ENCODE assay signal across 16 cellular contexts in the genomic region with DNA sequence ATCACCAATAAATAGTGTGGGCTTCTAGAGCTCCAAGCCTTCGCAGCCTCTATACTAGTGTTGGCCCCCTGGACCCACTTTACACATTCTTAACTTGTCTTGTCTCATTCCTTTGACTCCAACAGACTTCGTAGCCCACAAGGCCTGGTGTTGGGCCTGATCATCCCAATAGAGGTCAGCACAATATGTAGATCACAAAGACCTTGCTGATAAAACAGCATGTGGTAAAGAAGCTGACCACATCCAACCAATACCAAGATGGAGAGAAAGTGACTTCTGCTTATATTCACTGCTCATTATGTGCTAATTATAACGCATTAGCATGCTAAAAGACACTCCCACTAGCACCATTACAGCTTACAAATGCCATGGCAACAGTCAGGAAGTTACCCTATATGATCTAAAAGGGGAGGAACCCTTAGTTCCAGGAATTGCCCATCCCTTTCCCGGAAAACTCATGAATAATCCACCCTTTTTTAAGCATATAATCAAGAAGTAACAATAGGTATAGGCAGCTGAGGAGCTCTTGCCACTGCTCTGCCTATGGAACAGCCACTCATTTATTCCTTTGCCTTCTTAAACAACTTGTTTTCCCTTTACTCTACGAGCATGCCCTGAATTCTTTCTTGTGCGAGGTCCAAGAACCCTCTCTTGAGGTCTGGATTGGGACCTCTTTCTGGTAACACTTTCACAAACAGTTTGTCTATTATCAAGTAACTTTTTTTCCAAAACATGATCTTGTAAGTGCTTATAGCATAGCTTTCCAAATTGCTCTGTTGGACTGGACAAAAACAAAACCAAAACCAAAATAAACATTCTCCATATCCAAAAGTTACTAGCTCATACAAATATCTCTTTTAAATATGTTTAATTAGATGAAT. TPM values are rescaled to one million over a fixed set of nuclear protein-coding genes. Genes with fewer than 3 reads are reported as not detected.
DNase-seq lines count a peak whose midpoint lies in the region; ATAC-seq, FAIRE-seq and TF ChIP-seq lines count a peak whose summit lies in the region.
"Had no signal": no experiment of that assay in that cellular context is flagged by ENCODE, and none has a peak within 500 bp of the region (broad histone marks: within the 10 kb centered on the region; RNA-seq: fewer than 3 reads in every experiment).

No MANE protein-coding gene starts in this region.

- no peak for FAIRE-seq in GM12878 (lab: Jason Lieb, UNC)
- FAIRE-seq: RCC 7860 had no signal

- intact Hi-C loops in GM12878 (cut with micrococcal nuclease; ENCODE audit: unreplicated experiment) = no loop called here
- intact Hi-C loops in uterus (cut with DNase I; ENCODE audit: low total_unique reads) = no loop called here

- no peaks in the 10 kb centered on the region for H3K79me2 ChIP-seq in GM12878 (ENCODE audit: control insufficient read depth, insufficient read depth, low read length)

- DNase-seq in DMS79 treated with DMSO at 0.1 percent for 48 hours (lab: John Stamatoyannopoulos, UW) (peak; percentile 52), DMS79 (lab: John Stamatoyannopoulos, UW) (no peak), GM12878 (ENCODE audit: low read depth, low spot score) (no peak), fibroblast of villous mesenchyme (ENCODE audit: low read depth) (peak; percentile 29), uterus (no peak), CD1c-positive myeloid dendritic cell (ENCODE audit: extremely low spot score) (no peak)
- DNase-seq: 8988T; activated effector memory CD4-positive, alpha-beta T cell treated with anti-CD3 and anti-CD28 coated beads, Interleukin-2, amount 50 U/mL, for 16 hours; dorsolateral prefrontal cortex; NCI-H1930; nephron progenitor cell had no signal

- RAD21 ChIA-PET in GM12878 (lab: Charles Lee; ENCODE audit: unreplicated experiment) = no interaction called here

- H3K9ac ChIP-seq in GM12878 (ENCODE audit: control insufficient read depth, insufficient read depth, low read length) = no peak overlapping the region
- H3K9ac ChIP-seq in stomach smooth muscle (ENCODE audit: low read length in 2 of 2) = no peak overlapping the region

- H3K9me3 ChIP-seq in GM12878 (replicated peaks; ENCODE audit: control insufficient read depth, insufficient read depth, low read length) (no peaks in the 10 kb centered on the region), stomach smooth muscle (ENCODE audit: control insufficient read depth in 2 of 2, low read length in 2 of 2) (no peaks in the 10 kb centered on the region), uterus (no peaks in the 10 kb centered on the region)
- H3K9me3 ChIP-seq: tibial nerve had no signal

- TF ChIP-seq POLR2A in GM12878 (IDR thresholded peaks at IDR 0.05; ENCODE audit: low read depth, low read length) (no peak), uterus (IDR thresholded peaks at IDR 0.05) (no peak)

- in situ Hi-C loops in GM12878 (cut with MboI) = no loop called here

- SMC1A ChIA-PET in GM12878 (lab: Charles Lee; ENCODE audit: uncharacterized antibody, unreplicated experiment) = interaction anchor here (1.4 to 1.9 kb wide), 2 partner anchors 22 to 64 kb away, joined by 4 to 7 read pairs; no protein-coding TSS in a partner anchor

- TF ChIP-seq RAD21 in GM12878 (IDR thresholded peaks at IDR 0.05; ENCODE audit: insufficient read depth, low read depth, low read length) = no peak

- ATAC-seq in GM12878 = no peak; the same call in 1 of the 3 replicates
- no peak for ATAC-seq in HG02970 (IDR thresholded peaks at IDR 0.05; ENCODE audit: low FRiP score, unreplicated experiment)

- WGBS in GM12878 (ENCODE audit: insufficient coverage, insufficient replicate concordance, low lambda C conversion rate, missing lambda C conversion rate) = 47% methylated on average over 6 of the region's 6 CpGs

- no peak overlapping the region for H3K4me3 ChIP-seq in GM12878
- peak overlapping the region; percentile 4 for H3K4me3 ChIP-seq in fibroblast of villous mesenchyme (ENCODE audit: low read depth, low read length)
- peak overlapping the region; percentile 0 to 19 for H3K4me3 ChIP-seq in stomach smooth muscle (ENCODE audit: low read length in 2 of 2)
- H3K4me3 ChIP-seq in uterus = no peak overlapping the region
- H3K4me3 ChIP-seq: dorsolateral prefrontal cortex, lung, tibial nerve had no signal

- H2AFZ ChIP-seq in GM12878 (ENCODE audit: control insufficient read depth, low read depth, low read length) = peak overlapping the region; percentile 39

- no TSS peak for BruUV-seq in GM12878 (replicated peaks; lab: Mats Ljungman, UMichigan)

- no peaks in the 10 kb centered on the region for H3K27me3 ChIP-seq in GM12878 (replicated peaks in 1 of 2; ENCODE audit: control insufficient read depth in 2 of 2, insufficient read depth in 2 of 2, low read length in 1 of 2)
- H3K27me3 ChIP-seq in stomach smooth muscle (ENCODE audit: control insufficient read depth in 1 of 2, insufficient read depth in 2 of 2, low read length in 2 of 2) = no peaks in the 10 kb centered on the region
- H3K27me3 ChIP-seq in uterus = no peaks in the 10 kb centered on the region
- H3K27me3 ChIP-seq: dorsolateral prefrontal cortex, tibial nerve had no signal

- no peak for TF ChIP-seq EP300 in GM12878 (IDR thresholded peaks at IDR 0.05; ENCODE audit: borderline replicate concordance in 1 of 2, control insufficient read depth in 1 of 2, low read depth in 2 of 2, low read length in 2 of 2)

- no peaks in the 10 kb centered on the region for H3K36me3 ChIP-seq in GM12878 (ENCODE audit: control insufficient read depth in 2 of 2, insufficient read depth in 2 of 2, low read length in 1 of 2)
- H3K36me3 ChIP-seq in stomach smooth muscle (ENCODE audit: control insufficient read depth in 2 of 2, insufficient read depth in 2 of 2, low read length in 2 of 2) = no peaks in the 10 kb centered on the region
- H3K36me3 ChIP-seq in uterus = no peaks in the 10 kb centered on the region
- H3K36me3 ChIP-seq: tibial nerve had no signal

- POLR2A ChIA-PET in GM12878 (lab: Charles Lee) = no interaction called here

- no peaks in the 10 kb centered on the region for H4K20me1 ChIP-seq in GM12878 (ENCODE audit: control insufficient read depth, insufficient read depth)

- H3K27ac ChIP-seq in GM12878 (ENCODE audit: control insufficient read depth, insufficient read depth) (no peak overlapping the region), stomach smooth muscle (ENCODE audit: low read length) (no peak overlapping the region), uterus (no peak overlapping the region)
- H3K27ac ChIP-seq: dorsolateral prefrontal cortex had no signal

- CTCF ChIA-PET in GM12878 (lab: Yijun Ruan, JAX) = interaction anchor here (1.1 kb wide), 2 partner anchors 14 to 78 kb away, joined by 3 read pairs; no protein-coding TSS in a partner anchor

- no peak overlapping the region for H3K4me2 ChIP-seq in GM12878 (ENCODE audit: control insufficient read depth, insufficient read depth)

- H3K4me1 ChIP-seq in GM12878 (ENCODE audit: control insufficient read depth, insufficient read depth, low read length) = peaks cover 4% of the 10 kb centered on the region; the same call in 1 of the 2 replicates
- no peaks in the 10 kb centered on the region for H3K4me1 ChIP-seq in stomach smooth muscle (ENCODE audit: control insufficient read depth, insufficient read depth, low read length)
- no peaks in the 10 kb centered on the region for H3K4me1 ChIP-seq in uterus

- TF ChIP-seq CTCF in GM12878 (IDR thresholded peaks at IDR 0.05 in 2 of 3, conservative IDR thresholded peaks at IDR 0.05 in 1 of 3; ENCODE audit: control insufficient read depth in 2 of 3, extremely low read depth in 1 of 3, insufficient read depth in 1 of 3, low read depth in 3 of 3, low read length in 3 of 3) = no peak
- no peak for TF ChIP-seq CTCF in fibroblast of villous mesenchyme (IDR thresholded peaks at IDR 0.05; ENCODE audit: insufficient read depth, low read depth, low read length)
- no peak for TF ChIP-seq CTCF in uterus (IDR thresholded peaks at IDR 0.05)

TF ChIP-seq in GM12878, 131 proteins besides CTCF, POLR2A, EP300 and RAD21:
- TF ChIP-seq ZNF274 (IDR thresholded peaks at IDR 0.05; ENCODE audit: insufficient read depth, insufficient read length) = no peak
- TF ChIP-seq MTA3 (IDR thresholded peaks at IDR 0.05; ENCODE audit: borderline replicate concordance, low read length) = no peak

RNA-seq across cellular contexts. Expression of a gene that starts 54.6 kb away (rescaled TPM):
- 154 and 165 TPM in 2 replicates for total RNA-seq in GM12878 (2013; cell fraction: nucleolus; rRNA removed)
- total RNA-seq in GM12878 (2014; rRNA removed) (46.2 and 48.6 TPM in 2 replicates), GM12878 (2014; rRNA removed; fragmentation: Illumina TruSeq; extraction: Trizol) (67.8 and 69.8 TPM in 2 replicates), GM12878 (2021) (49.5 and 57.0 TPM in 2 replicates), fibroblast of villous mesenchyme (60.9 and 77.3 TPM in 2 replicates), uterus (100 to 1,000 TPM in 1 of 4 donors, 10 to 100 TPM in 2, 1 to 10 TPM in 1; 7.4 to 109 (median 18.5) TPM)
- polyA plus RNA-seq in GM12878 (2011; ENCODE audit: low read depth) = 41.8 TPM
- polyA plus RNA-seq in GM12878 (2011; rRNA removed) (52.3 and 87.7 TPM in 2 replicates), GM12878 (2014; fragmentation: Illumina TruSeq; extraction: Trizol) (85.8 and 123 TPM in 2 replicates), GM12878 (2014; fragmentation: Nextera tagmentation; extraction: Ambion mirVana) (10 to 100 TPM; 71.6 to 85.4 TPM), GM12878 (2014; rRNA removed) (41.8 and 51.2 TPM in 2 replicates), GM12878 (2016; fragmentation: Nextera tagmentation; extraction: Ambion mirVana) (100 to 1,000 TPM; 106 to 111 TPM)
- 16.8 and 19.9 TPM in 2 replicates for polyA plus RNA-seq in GM12878 (2011; cell fraction: cytosol; rRNA removed)
- 23.3 and 24.7 TPM in 2 replicates for polyA plus RNA-seq in GM12878 (2011; cell fraction: nucleus; rRNA removed)
- polyA plus RNA-seq in GM12878 (2012) = 37.6 and 45.2 TPM in 2 replicates
- polyA minus RNA-seq in GM12878 (2011; rRNA and poly(A)+ RNA removed) = 28.8 and 40.7 TPM in 2 replicates
- polyA minus RNA-seq in GM12878 (2011; cell fraction: cytosol; rRNA and poly(A)+ RNA removed) = 10.9 and 29.3 TPM in 2 replicates
- 28.0 and 38.0 TPM in 2 replicates for polyA minus RNA-seq in GM12878 (2011; cell fraction: nucleus; rRNA and poly(A)+ RNA removed)

Comparison
In these comparisons a context has a peak if more than half of its experiments do, and no peak if none do; other contexts are left out.
1. DNase-seq: peak in DMS79 treated with DMSO at 0.1 percent for 48 hours (single experiment) and fibroblast of villous mesenchyme (single experiment); none in DMS79 (single experiment), GM12878 (single experiment), uterus (0 of 2) and CD1c-positive myeloid dendritic cell (single experiment).
2. H3K4me3 ChIP-seq: peak in fibroblast of villous mesenchyme (single experiment) and stomach smooth muscle (2 of 2); none in GM12878 (single experiment) and uterus (0 of 2).